Comparison of ENCODE assay signal across 10 cellular contexts in the genomic region with DNA sequence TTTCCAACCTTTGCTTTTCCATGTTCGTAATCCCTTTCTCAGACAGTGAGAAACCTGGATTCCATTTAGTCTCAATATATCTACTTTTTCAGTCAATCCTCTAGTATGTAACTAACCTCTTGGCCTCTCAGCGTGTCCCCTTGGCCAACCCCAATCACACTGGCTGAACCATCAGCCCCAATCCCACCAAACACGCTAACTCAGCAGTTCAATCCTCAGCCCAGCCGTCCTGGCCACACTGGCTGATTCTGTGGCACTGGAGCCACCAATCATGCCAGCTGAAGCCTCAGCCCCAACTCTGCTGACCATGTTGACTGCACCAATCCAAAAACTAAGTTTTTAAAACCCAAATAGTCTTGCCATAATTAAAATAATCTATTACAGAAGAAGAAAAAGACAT.
"Had no signal": no experiment of that assay in that cellular context is flagged by ENCODE, and none has a peak within 500 bp of the region (broad histone marks: within the 10 kb centered on the region; RNA-seq: fewer than 3 reads in every experiment).

No MANE protein-coding gene starts in this region.

- H3K9me3 Mint-ChIP-seq: GM23338, HFFc6 had no signal

- H3K27ac Mint-ChIP-seq: GM23338, HFFc6 had no signal

- DNase-seq: H7, HFFc6, IMR-90, Karpas-422, KBM-7 had no signal

- H3K9me3 ChIP-seq: HAP-1 had no signal

- H3K4me3 Mint-ChIP-seq: GM23338, HFFc6 had no signal

- H3K27ac ChIP-seq: HL-60, KMS-11 had no signal

- H3K4me3 ChIP-seq: GM23338, HAP-1 had no signal

- H3K36me3 ChIP-seq: HAP-1 had no signal

- H3K4me2 ChIP-seq: GM23338, KMS-11 had no signal

- ATAC-seq: GM23338, HCT116 had no signal

- H2AFZ ChIP-seq: GM23338 had no signal

- H3K9ac ChIP-seq: KMS-11 had no signal
